ENCODE assay signal across 21 cellular contexts in genomic region chr9:81414836-81415235, GRCh38.
"Had no signal": no experiment of that assay in that cellular context is flagged by ENCODE, and none has a peak within 500 bp of the region (broad histone marks: within the 10 kb centered on the region; RNA-seq: fewer than 3 reads in every experiment).

No MANE protein-coding gene starts in this region.

- H3K27me3 ChIP-seq: MG63, SJCRH30 had no signal

- DNase-seq: Karpas-422, KG1, MG63, NCI-H1092, NCI-H1105 treated with DMSO at 0.1 percent for 48 hours, NCI-H1417 treated with DMSO at 0.1 percent for 48 hours, NCI-H146, NCI-H1694 treated with DMSO at 0.1 percent for 48 hours, NCI-H1930, NCI-H2081, NCI-H2107, NCI-H2227 treated with DMSO at 0.1 percent for 48 hours, NCI-H510A, NCI-H524 treated with DMSO at 0.1 percent for 48 hours, NCI-H69, NCI-H774, SHP77 treated with DMSO at 0.1 percent for 48 hours, SJCRH30 had no signal

- H3K36me3 ChIP-seq: MG63, SJCRH30 had no signal

- ATAC-seq: Panc1, Right ventricle myocardium inferior, SK-N-SH treated with all-trans-retinoic acid at 6 μM for 48 hours had no signal

- H3K27ac ChIP-seq: SJCRH30 had no signal

- H3K4me3 ChIP-seq: MG63, SJCRH30 had no signal
